30 cellular contexts compared by ENCODE assay signal in the genomic region with DNA sequence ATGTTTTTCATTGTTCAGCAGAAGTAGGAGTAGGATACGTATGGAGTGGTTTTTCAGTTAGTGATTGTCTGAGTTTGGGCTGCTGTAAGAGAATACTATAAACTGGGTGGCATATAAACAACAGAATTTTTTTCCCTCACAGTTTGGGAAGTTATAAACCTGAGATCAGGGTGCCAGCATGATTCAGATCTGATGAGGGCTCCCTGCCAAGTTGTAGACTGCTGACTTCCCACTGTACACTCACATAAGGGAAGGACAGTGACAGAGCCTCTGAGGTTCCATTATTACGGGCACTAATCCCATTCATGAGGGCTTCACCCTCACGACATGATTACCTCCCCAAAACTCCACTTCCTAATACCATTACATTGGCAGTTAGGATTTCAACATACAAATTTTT. TPM values are rescaled to one million over a fixed set of nuclear protein-coding genes. Genes with fewer than 3 reads are reported as not detected.
DNase-seq lines count a peak whose midpoint lies in the region; ATAC-seq and TF ChIP-seq lines count a peak whose summit lies in the region.
"Had no signal": no experiment of that assay in that cellular context is flagged by ENCODE, and none has a peak within 500 bp of the region (broad histone marks: within the 10 kb centered on the region; RNA-seq: fewer than 3 reads in every experiment).

No MANE protein-coding gene starts in this region.

- TF ChIP-seq CTCF in mammary epithelial cell (conservative IDR thresholded peaks at IDR 0.05 in 1 of 2, IDR thresholded peaks at IDR 0.05 in 1 of 2; ENCODE audit: extremely low read depth in 1 of 2, insufficient read depth in 1 of 2, low read depth in 1 of 2, low read length in 2 of 2) = no peak
- no peak for TF ChIP-seq CTCF in colonic mucosa (IDR thresholded peaks at IDR 0.05)
- TF ChIP-seq CTCF in gastroesophageal sphincter (IDR thresholded peaks at IDR 0.05) = no peak

- no TSS peak for BruUV-seq in mammary epithelial cell (replicated peaks; lab: Mats Ljungman, UMichigan)

- no peaks in the 10 kb centered on the region for H3K79me2 ChIP-seq in mammary epithelial cell (ENCODE audit: insufficient read depth, low read length)

- H4K20me1 ChIP-seq in mammary epithelial cell (ENCODE audit: insufficient read depth, low read length) = no peaks in the 10 kb centered on the region

- H3K4me3 ChIP-seq in mammary epithelial cell (replicated peaks in 1 of 3; ENCODE audit: insufficient read depth in 1 of 3, low read depth in 2 of 3, low read length in 3 of 3) = no peak overlapping the region
- H3K4me3 ChIP-seq in colonic mucosa = no peak overlapping the region
- H3K4me3 ChIP-seq in gastroesophageal sphincter = no peak overlapping the region
- H3K4me3 ChIP-seq: right atrium auricular region, testis had no signal

- no peak for TF ChIP-seq POLR2A in gastroesophageal sphincter (IDR thresholded peaks at IDR 0.05)

- no peak for ATAC-seq in gastroesophageal sphincter
- ATAC-seq: left ventricle myocardium superior; natural killer cell treated with Interleukin-12 subunit alpha and Interleukin-12 subunit beta and Interleukin-15 and Interleukin-18, amount 100 ng/mL, for 72 hours; T-helper 17 cell; WTC11 had no signal

- H3K36me3 ChIP-seq in mammary epithelial cell (ENCODE audit: insufficient read depth, low read length) (no peaks in the 10 kb centered on the region), colonic mucosa (no peaks in the 10 kb centered on the region), gastroesophageal sphincter (no peaks in the 10 kb centered on the region)
- H3K36me3 ChIP-seq: right atrium auricular region had no signal

- no peak overlapping the region for H3K4me2 ChIP-seq in mammary epithelial cell (ENCODE audit: insufficient read depth, low read depth, low read length)

- DNase-seq in H4 (ENCODE audit: low spot score) = peak; percentile 53
- peak; percentile 52 for DNase-seq in OCI-M1 (lab: John Stamatoyannopoulos, UW)
- peak; percentile 29 for DNase-seq in mammary epithelial cell
- peak; percentile 45 to 72 for DNase-seq in lung microvascular endothelial cell (ENCODE audit: low read depth in 2 of 2)
- DNase-seq in colonic mucosa = no peak
- no peak for DNase-seq in activated CD4-positive, alpha-beta T cell treated with anti-CD3 and anti-CD28 coated beads, Interleukin-2, amount 50 U/mL, for 48 hours
- DNase-seq: activated CD4-positive, alpha-beta T cell treated with anti-CD3 and anti-CD28 coated beads, Interleukin-2, amount 50 U/mL, for 4 hours; activated CD8-positive, alpha-beta memory T cell treated with anti-CD3 and anti-CD28 coated beads, Interleukin-2, amount 50 U/mL, for 4 hours; activated naive CD4-positive, alpha-beta T cell treated with anti-CD3 and anti-CD28 coated beads, Interleukin-2, amount 50 U/mL, for 16 hours; Calu3; central memory CD4-positive, alpha-beta T cell; IMR-90; islet precursor cell; left ventricle myocardium superior; NCI-H1417; NCI-H2107; stimulated activated CD4-positive, alpha-beta T cell treated with anti-CD3 and anti-CD28 coated beads, Interleukin-4, amount 100 ng/mL, for 24 hours; stimulated activated naive CD4-positive, alpha-beta T cell treated with Interleukin-2 at 50 U/mL for 16 hours; T-helper 17 cell; testis had no signal

- in situ Hi-C loops in mammary epithelial cell (cut with MboI; ENCODE audit: low sequenced_read_pairs in 2 of 2) = no loop called here

- no peak overlapping the region for H2AFZ ChIP-seq in mammary epithelial cell (ENCODE audit: low read depth, low read length)

- TF ChIP-seq EP300 in gastroesophageal sphincter (IDR thresholded peaks at IDR 0.05) = no peak

- no peak overlapping the region for H3K9ac ChIP-seq in mammary epithelial cell (ENCODE audit: insufficient read depth, low read length)
- H3K9ac ChIP-seq in colonic mucosa (ENCODE audit: low read depth in 2 of 2, low read length in 2 of 2) = no peak overlapping the region

- H3K27ac ChIP-seq in mammary epithelial cell (ENCODE audit: insufficient read depth, low read depth, low read length) = no peak overlapping the region
- no peak overlapping the region for H3K27ac ChIP-seq in colonic mucosa
- H3K27ac ChIP-seq in gastroesophageal sphincter = no peak overlapping the region
- H3K27ac ChIP-seq: C4-2B, epithelial cell of prostate, right atrium auricular region, RWPE1, testis had no signal

- H3K9me3 ChIP-seq in mammary epithelial cell (replicated peaks; ENCODE audit: insufficient read depth, low read length) (no peaks in the 10 kb centered on the region), colonic mucosa (no peaks in the 10 kb centered on the region), gastroesophageal sphincter (peaks cover 0 to 4% (median 0%) of the 10 kb centered on the region in 3 donors)
- H3K9me3 ChIP-seq: right atrium auricular region, testis had no signal

- intact Hi-C loops in mammary epithelial cell (cut with micrococcal nuclease) (no loop called here), colonic mucosa (cut with DNase I) (no loop called here)

- H3K4me1 ChIP-seq in mammary epithelial cell (ENCODE audit: insufficient read depth, low read length) (no peaks in the 10 kb centered on the region), colonic mucosa (no peaks in the 10 kb centered on the region), gastroesophageal sphincter (no peaks in the 10 kb centered on the region)
- H3K4me1 ChIP-seq: right atrium auricular region, testis had no signal

- CTCF ChIA-PET in mammary epithelial cell (lab: Charles Lee; ENCODE audit: low non-redundant PET) = no interaction called here

- H3K27me3 ChIP-seq in mammary epithelial cell (ENCODE audit: insufficient read depth, low read length) = peaks cover 14% of the 10 kb centered on the region
- no peaks in the 10 kb centered on the region for H3K27me3 ChIP-seq in colonic mucosa
- H3K27me3 ChIP-seq in gastroesophageal sphincter = no peaks in the 10 kb centered on the region
- H3K27me3 ChIP-seq: right atrium auricular region, testis had no signal

- dilution Hi-C loops in mammary epithelial cell (cut with HindIII; ENCODE audit: low sequenced_read_pairs) = no loop called here

- WGBS in mammary epithelial cell (ENCODE audit: low coverage, missing lambda C conversion rate) = 94% methylated on average over 3 of the region's 3 CpGs
- WGBS in gastroesophageal sphincter (ENCODE audit: low coverage in 1 of 2), 2 donors = 28 to 78% methylated on average over 2 to 3 of the region's 3 CpGs

RNA-seq across cellular contexts. Expression of a gene that starts 50.6 kb away (rescaled TPM):
- total RNA-seq in H4 (2014; rRNA removed; shearing (Covaris generic)) = not detected in 2 replicates
- total RNA-seq in mammary epithelial cell (not detected), lung microvascular endothelial cell (not detected in 2 replicates), colonic mucosa (not detected), gastroesophageal sphincter (not detected)
- not detected for polyA plus RNA-seq in mammary epithelial cell
- polyA minus RNA-seq in mammary epithelial cell = not detected
- total RNA-seq: Calu3; frontal cortex; IMR-90; left ventricle myocardium superior; natural killer cell treated with Interleukin-12 subunit alpha and Interleukin-12 subunit beta and Interleukin-15 and Interleukin-18, amount 100 ng/mL, for 72 hours; NCI-H460; osteocyte; right atrium auricular region; T-helper 17 cell; WTC11 had no signal
- polyA plus RNA-seq: IMR-90 had no signal

Comparison
In these comparisons a context has a peak if more than half of its experiments do, and no peak if none do; other contexts are left out.
1. DNase-seq: peak in H4 (single experiment), OCI-M1 (single experiment), mammary epithelial cell (single experiment) and lung microvascular endothelial cell (2 of 2); none in colonic mucosa (single experiment) and activated CD4-positive, alpha-beta T cell treated with anti-CD3 and anti-CD28 coated beads, Interleukin-2, amount 50 U/mL, for 48 hours (0 of 2).